ENCODE assay signal across 22 cellular contexts in the genomic region with DNA sequence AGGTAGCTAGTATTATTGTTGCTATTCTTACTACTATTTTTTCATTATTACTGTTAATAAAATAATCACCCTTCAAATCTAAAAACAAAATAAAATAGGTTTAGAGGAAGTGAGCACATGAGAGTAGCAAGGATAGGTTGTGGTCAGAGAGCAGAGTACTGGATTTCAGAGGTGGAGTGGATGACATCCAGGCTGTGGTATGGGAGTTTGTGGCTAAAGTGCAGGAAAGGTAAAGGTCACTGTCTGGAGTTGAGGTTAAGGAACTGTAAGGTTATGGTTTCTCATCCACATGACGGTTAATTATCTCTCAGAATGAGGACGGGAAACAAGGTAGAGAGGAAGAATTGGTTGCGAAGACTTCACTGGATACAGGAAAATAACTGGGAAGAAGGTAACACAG. TPM values are rescaled to one million over a fixed set of nuclear protein-coding genes. Genes with fewer than 3 reads are reported as not detected.
DNase-seq lines count a peak whose midpoint lies in the region; ATAC-seq, FAIRE-seq and TF ChIP-seq lines count a peak whose summit lies in the region.
"Had no signal": no experiment of that assay in that cellular context is flagged by ENCODE, and none has a peak within 500 bp of the region (broad histone marks: within the 10 kb centered on the region; RNA-seq: fewer than 3 reads in every experiment).

No MANE protein-coding gene starts in this region.

- no peak overlapping the region for H4K8ac ChIP-seq in trophoblast cell (ENCODE audit: low read depth, low read length)

- H2AFZ ChIP-seq in trophoblast cell (ENCODE audit: insufficient read depth, low read length, poor library complexity): no peak overlapping the region

- H3K9me3 Mint-ChIP-seq in CD8-positive, alpha-beta T cell: no peaks in the 10 kb centered on the region

- no peak overlapping the region for H2BK5ac ChIP-seq in trophoblast cell (ENCODE audit: low read depth, low read length, poor library complexity)

- no peak overlapping the region for H3K9ac ChIP-seq in trophoblast cell (ENCODE audit: low read length)
- H3K9ac ChIP-seq: BLaER1, KMS-11 had no signal

- H3K4me3 Mint-ChIP-seq in CD8-positive, alpha-beta T cell: no peak overlapping the region
- H3K4me3 Mint-ChIP-seq: CD4-positive, alpha-beta memory T cell had no signal

- no peak overlapping the region for H4K91ac ChIP-seq in trophoblast cell (ENCODE audit: low read depth, low read length)

- H4K12ac ChIP-seq in trophoblast cell (ENCODE audit: low read depth, low read length): no peak overlapping the region

- H3K4me1 Mint-ChIP-seq in CD8-positive, alpha-beta T cell (ENCODE audit: low read depth): no peaks in the 10 kb centered on the region
- H3K4me1 Mint-ChIP-seq: CD4-positive, alpha-beta memory T cell had no signal

- H3K4me3 ChIP-seq in CD8-positive, alpha-beta T cell (ENCODE audit: low read depth, low read length): no peak overlapping the region
- H3K4me3 ChIP-seq in fibroblast of villous mesenchyme (ENCODE audit: low read depth, low read length) (no peak overlapping the region), trophoblast cell (ENCODE audit: low read depth, low read length) (no peak overlapping the region), tibial artery (no peak overlapping the region)
- H3K4me3 ChIP-seq: BLaER1 had no signal

- H2BK120ac ChIP-seq in trophoblast cell (ENCODE audit: insufficient read depth, low read length, poor library complexity): no peak overlapping the region

- no peaks in the 10 kb centered on the region for H3K79me2 ChIP-seq in trophoblast cell (ENCODE audit: control insufficient read depth, insufficient read depth, low read length, poor library complexity)

- no peaks in the 10 kb centered on the region for H3K27me3 Mint-ChIP-seq in CD8-positive, alpha-beta T cell (ENCODE audit: low read depth)
- H3K27me3 Mint-ChIP-seq: CD4-positive, alpha-beta memory T cell had no signal

- no peaks in the 10 kb centered on the region for H3K9me3 ChIP-seq in CD8-positive, alpha-beta T cell (ENCODE audit: low read length)
- H3K9me3 ChIP-seq in trophoblast cell (ENCODE audit: insufficient read depth, low read depth, low read length) (no peaks in the 10 kb centered on the region), tibial artery (no peaks in the 10 kb centered on the region)
- H3K9me3 ChIP-seq: BLaER1 had no signal

- no peak overlapping the region for H3K4me2 ChIP-seq in trophoblast cell (ENCODE audit: low read length)
- H3K4me2 ChIP-seq: BLaER1, KMS-11 had no signal

- no CpG with 5 or more reads among the region's 3 CpGs for WGBS in trophoblast cell (ENCODE audit: extremely low coverage, insufficient coverage, insufficient read length)

- no peak overlapping the region for H3K18ac ChIP-seq in trophoblast cell (ENCODE audit: low read length)

- no peaks in the 10 kb centered on the region for H3K4me1 ChIP-seq in CD8-positive, alpha-beta T cell (ENCODE audit: insufficient read depth, low read length)
- H3K4me1 ChIP-seq in trophoblast cell (ENCODE audit: control insufficient read depth in 1 of 2, insufficient read depth in 2 of 2, low read length in 2 of 2) (peaks cover 0 to 4% of the 10 kb centered on the region in 2 experiments), tibial artery (no peaks in the 10 kb centered on the region)
- H3K4me1 ChIP-seq: BLaER1 had no signal

- peak overlapping the region; percentile 37 for H3K27ac Mint-ChIP-seq in CD8-positive, alpha-beta T cell

- H3K14ac ChIP-seq in trophoblast cell (ENCODE audit: low read length): no peak overlapping the region

- ATAC-seq in CD8-positive, alpha-beta T cell: no peak
- no peak for ATAC-seq in GM18520 (IDR thresholded peaks at IDR 0.05; ENCODE audit: unreplicated experiment)
- ATAC-seq: HCT116 had no signal

- no peaks in the 10 kb centered on the region for H3K79me1 ChIP-seq in trophoblast cell (ENCODE audit: low read length)

- no peak overlapping the region for H3K4ac ChIP-seq in trophoblast cell (ENCODE audit: low read depth, low read length)

- H3K27me3 ChIP-seq in CD8-positive, alpha-beta T cell (ENCODE audit: insufficient read depth, low read length): no peaks in the 10 kb centered on the region
- H3K27me3 ChIP-seq in trophoblast cell (ENCODE audit: insufficient read depth, low read length) (no peaks in the 10 kb centered on the region), tibial artery (no peaks in the 10 kb centered on the region)
- H3K27me3 ChIP-seq: BLaER1 had no signal

- no peak for FAIRE-seq in RCC 7860 (lab: Jason Lieb, UNC)
- FAIRE-seq: G401.6, H1 had no signal

- H2BK12ac ChIP-seq in trophoblast cell (ENCODE audit: low read length): no peak overlapping the region

- TF ChIP-seq CTCF in CD8-positive, alpha-beta T cell (IDR thresholded peaks at IDR 0.05): no peak
- no peak for TF ChIP-seq CTCF in fibroblast of villous mesenchyme (IDR thresholded peaks at IDR 0.05; ENCODE audit: insufficient read depth, low read depth, low read length)
- no peak for TF ChIP-seq CTCF in tibial artery (IDR thresholded peaks at IDR 0.05)

- CTCF ChIA-PET in CD8-positive, alpha-beta T cell (lab: Charles Lee): interaction anchor here (0.7 kb wide), 1 partner anchor 73 kb away, joined by 4 read pairs; no protein-coding TSS in a partner anchor

- no peak overlapping the region for H3K23ac ChIP-seq in trophoblast cell (ENCODE audit: low read length)

- H3K36me3 Mint-ChIP-seq in CD8-positive, alpha-beta T cell: peaks cover 42% of the 10 kb centered on the region

- no peak for DNase-seq in CD8-positive, alpha-beta T cell
- DNase-seq in RCC 7860 (ENCODE audit: low spot score) (peak; percentile 10), fibroblast of villous mesenchyme (ENCODE audit: low read depth) (peak; percentile 19), trophoblast cell (peak; percentile 12 to 42), NCI-H1105 (lab: John Stamatoyannopoulos, UW) (no peak), tibial artery (no peak)
- DNase-seq: CD4-positive, alpha-beta memory T cell; DMS153; NCI-H1105 treated with DMSO at 0.1 percent for 48 hours; NCI-H1694 treated with DMSO at 0.1 percent for 48 hours; NCI-H2081 treated with DMSO at 0.1 percent for 48 hours; NCI-H446 treated with DMSO at 0.1 percent for 48 hours; NCI-H526 treated with DMSO at 0.1 percent for 48 hours; OCI-M1; SHP77; SW 1271 had no signal

- H3K36me3 ChIP-seq in CD8-positive, alpha-beta T cell (ENCODE audit: insufficient read depth, low read length): no peaks in the 10 kb centered on the region
- H3K36me3 ChIP-seq in trophoblast cell (ENCODE audit: control insufficient read depth in 1 of 2, insufficient read depth in 2 of 2, low read length in 2 of 2) (peaks cover 0 to 5% of the 10 kb centered on the region in 2 experiments), tibial artery (peaks cover 0 to 37% (median 0%) of the 10 kb centered on the region in 3 donors)

- no peak overlapping the region for H2AK5ac ChIP-seq in trophoblast cell (ENCODE audit: low read length)

- no peak overlapping the region for H3K27ac ChIP-seq in CD8-positive, alpha-beta T cell (ENCODE audit: low read depth, low read length)
- H3K27ac ChIP-seq in trophoblast cell (ENCODE audit: low read depth, low read length) (no peak overlapping the region), tibial artery (no peak overlapping the region)
- H3K27ac ChIP-seq: BLaER1, KMS-11 had no signal

- intact Hi-C loops in CD8-positive, alpha-beta T cell (cut with DNase I, micrococcal nuclease): no loop called here
- intact Hi-C loops in tibial artery (cut with DNase I; ENCODE audit: low total_unique reads): no loop called here

- POLR2A ChIA-PET in CD8-positive, alpha-beta T cell (lab: Charles Lee): interaction anchor here (0.6 kb wide), 1 partner anchor 37 kb away, joined by 3 read pairs; a partner anchor contains a TSS

RNA-seq across cellular contexts. Expression of a gene that starts 27.7 kb away (rescaled TPM):
- 10 to 100 TPM; 33.6 to 34.5 TPM for total RNA-seq in CD8-positive, alpha-beta T cell
- 26.8 and 32.5 TPM in 2 replicates for total RNA-seq in fibroblast of villous mesenchyme
- polyA plus RNA-seq in trophoblast cell (2013): 23.7 TPM in 2 replicates

RNA-seq across cellular contexts. Expression of a gene that starts 36.9 kb away (rescaled TPM):
- total RNA-seq in CD8-positive, alpha-beta T cell: 100 to 1,000 TPM; 101 to 103 TPM
- total RNA-seq in fibroblast of villous mesenchyme: 35.1 and 41.9 TPM in 2 replicates
- 124 and 137 TPM in 2 replicates for polyA plus RNA-seq in trophoblast cell (2013)

Comparison
In these comparisons a context has a peak if more than half of its experiments do, and no peak if none do; other contexts are left out.
1. DNase-seq: peak in RCC 7860 (single experiment), fibroblast of villous mesenchyme (single experiment) and trophoblast cell (2 of 2); none in CD8-positive, alpha-beta T cell (0 of 7), NCI-H1105 (single experiment) and tibial artery (0 of 2).